ENCODE assay signal across 1 cellular context in the genomic region with DNA sequence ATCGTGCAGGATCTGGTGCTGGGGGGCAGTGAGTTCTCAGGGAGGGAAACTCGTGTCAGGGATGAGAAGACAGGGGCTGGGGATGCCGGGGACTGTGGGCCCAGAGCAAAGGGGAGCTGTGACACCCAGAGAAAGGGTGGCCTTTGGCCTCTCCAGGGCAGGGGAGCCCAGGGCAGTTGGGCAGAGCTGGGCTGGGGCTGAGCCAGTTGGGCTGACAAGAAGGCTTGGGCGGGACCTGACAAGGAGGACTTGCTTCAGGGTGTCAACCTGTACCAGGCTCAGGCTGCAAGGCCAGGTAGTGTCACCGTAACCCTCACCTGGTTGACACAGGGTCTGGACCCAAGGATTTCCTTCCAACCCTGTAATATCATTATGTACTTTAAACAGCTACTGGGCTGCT.
TF ChIP-seq lines count a peak whose summit lies in the region.

No MANE protein-coding gene starts in this region.

TF ChIP-seq in liver, 16 proteins besides CTCF, POLR2A, EP300 and RAD21:
- TF ChIP-seq EGR1 (IDR thresholded peaks at IDR 0.05; ENCODE audit: low read depth in 2 of 2) (no peak), ZBTB33 (IDR thresholded peaks at IDR 0.05) (no peak), FOXA1 (IDR thresholded peaks at IDR 0.05) (no peak), HNF4G (IDR thresholded peaks at IDR 0.05) (no peak), SP1 (IDR thresholded peaks at IDR 0.05) (no peak), JUND (IDR thresholded peaks at IDR 0.05) (no peak)
